ENCODE assay signal across 2 cellular contexts in genomic region chr2:79453918-79454317, GRCh38.
TF ChIP-seq lines count a peak whose summit lies in the region.

No MANE protein-coding gene starts in this region.

TF ChIP-seq in GM23338, 12 proteins besides CTCF, POLR2A, EP300 and RAD21:
- TF ChIP-seq REST (IDR thresholded peaks at IDR 0.05; ENCODE audit: unreplicated experiment) (peak; percentile 84), JUNB (IDR thresholded peaks at IDR 0.05; ENCODE audit: unreplicated experiment) (no peak)

TF ChIP-seq in K562, 482 proteins besides CTCF, POLR2A, EP300 and RAD21 (continued from another document):
- TF ChIP-seq, protein P1, sequence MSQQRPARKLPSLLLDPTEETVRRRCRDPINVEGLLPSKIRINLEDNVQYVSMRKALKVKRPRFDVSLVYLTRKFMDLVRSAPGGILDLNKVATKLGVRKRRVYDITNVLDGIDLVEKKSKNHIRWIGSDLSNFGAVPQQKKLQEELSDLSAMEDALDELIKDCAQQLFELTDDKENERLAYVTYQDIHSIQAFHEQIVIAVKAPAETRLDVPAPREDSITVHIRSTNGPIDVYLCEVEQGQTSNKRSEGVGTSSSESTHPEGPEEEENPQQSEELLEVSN (IDR thresholded peaks at IDR 0.05; ENCODE audit: borderline replicate concordance in 1 of 2, extremely low read depth in 1 of 2, insufficient read depth in 1 of 2, insufficient read length in 1 of 2, low read depth in 1 of 2, low read length in 1 of 2, poor library complexity in 1 of 2, severe bottlenecking in 1 of 2): no peak
TF ChIP-seq in K562: peak in this region for 1.
